1 cellular context compared by ENCODE assay signal in genomic region chr16:89620406-89620841, GRCh38.
A peak's percentile ranks its signal among the peaks of the same experiment; 100 is the strongest.
TF ChIP-seq lines count a peak whose summit lies in the region.

No MANE protein-coding gene starts in this region.

TF ChIP-seq in HepG2, 621 proteins besides CTCF, POLR2A, EP300 and RAD21 (continues in another document):
- TF ChIP-seq KLF11 (CRISPR knock-in tag; IDR thresholded peaks at IDR 0.05) (peak; percentile 60; the same call in 1 of the 2 replicates), HNF1A (IDR thresholded peaks at IDR 0.05; ENCODE audit: low read depth) (no peak), HNF1A (CRISPR knock-in tag; IDR thresholded peaks at IDR 0.05; ENCODE audit: borderline replicate concordance) (peak; percentile 3; the same call in 1 of the 2 replicates), ZNF329 (CRISPR knock-in tag; IDR thresholded peaks at IDR 0.05; ENCODE audit: low read depth) (no peak), MIER3 (CRISPR knock-in tag; IDR thresholded peaks at IDR 0.05; ENCODE audit: borderline replicate concordance) (no peak), ZNF143 (CRISPR knock-in tag; IDR thresholded peaks at IDR 0.05) (peak; percentile 68), MNT (IDR thresholded peaks at IDR 0.05) (no peak), HOXA3 (CRISPR knock-in tag; IDR thresholded peaks at IDR 0.05) (peak; percentile 6; the same call in 1 of the 2 replicates), BCL3 (CRISPR knock-in tag; IDR thresholded peaks at IDR 0.05) (peak; percentile 23; the same call in 1 of the 2 replicates), ZMYM2 (CRISPR knock-in tag; IDR thresholded peaks at IDR 0.05) (no peak), ZNF891 (CRISPR knock-in tag; IDR thresholded peaks at IDR 0.05) (0 out of 2 replicates have a peak, but pooled peaks have one; percentile 45), TEAD3 (CRISPR knock-in tag; optimal IDR thresholded peaks at IDR 0.05; ENCODE audit: borderline replicate concordance) (no peak), MIER2 (CRISPR knock-in tag; IDR thresholded peaks at IDR 0.05) (no peak), ZNF512B (CRISPR knock-in tag; IDR thresholded peaks at IDR 0.05; ENCODE audit: borderline replicate concordance) (no peak), SP4 (CRISPR knock-in tag; IDR thresholded peaks at IDR 0.05) (no peak), MLXIP (CRISPR knock-in tag; IDR thresholded peaks at IDR 0.05; ENCODE audit: borderline replicate concordance) (no peak), ZMYM3 (CRISPR knock-in tag; IDR thresholded peaks at IDR 0.05) (no peak), ZNF30 (CRISPR knock-in tag; IDR thresholded peaks at IDR 0.05) (no peak), PAXIP1 (CRISPR knock-in tag; conservative IDR thresholded peaks at IDR 0.05) (0 out of 2 replicates have a peak, but pooled peaks have one; percentile 9), FOXJ3 (CRISPR knock-in tag; IDR thresholded peaks at IDR 0.05; ENCODE audit: borderline replicate concordance) (no peak), NPAS2 (CRISPR knock-in tag; IDR thresholded peaks at IDR 0.05; ENCODE audit: borderline replicate concordance) (no peak), ZNF576 (CRISPR knock-in tag; IDR thresholded peaks at IDR 0.05) (no peak), ATF7-NPFF (CRISPR knock-in tag; IDR thresholded peaks at IDR 0.05; ENCODE audit: low read depth) (no peak), NFE2L2 (IDR thresholded peaks at IDR 0.05; ENCODE audit: low read length) (no peak), TARDBP (CRISPR knock-in tag; IDR thresholded peaks at IDR 0.05) (0 out of 2 replicates have a peak, but pooled peaks have one; percentile 25), ZNF274 (CRISPR knock-in tag; IDR thresholded peaks at IDR 0.05) (no peak; the same call in 1 of the 2 replicates), SALL2 (CRISPR knock-in tag; IDR thresholded peaks at IDR 0.05) (no peak), ZNF687 (CRISPR knock-in tag; IDR thresholded peaks at IDR 0.05) (peak; percentile 93), ZBTB25 (CRISPR knock-in tag; IDR thresholded peaks at IDR 0.05) (no peak), FIP1L1 (IDR thresholded peaks at IDR 0.05; ENCODE audit: borderline replicate concordance, insufficient read depth, low read depth, low read length) (no peak), ZNF670 (CRISPR knock-in tag; IDR thresholded peaks at IDR 0.05; ENCODE audit: borderline replicate concordance) (no peak), ATF2 (CRISPR knock-in tag; IDR thresholded peaks at IDR 0.05) (no peak)
